Comparison of ENCODE assay signal across 33 cellular contexts in genomic region chr11:69071086-69071800, GRCh38. TPM values are rescaled to one million over a fixed set of nuclear protein-coding genes. Genes with fewer than 3 reads are reported as not detected.
"Had no signal": no experiment of that assay in that cellular context is flagged by ENCODE, and none has a peak within 500 bp of the region (broad histone marks: within the 10 kb centered on the region; RNA-seq: fewer than 3 reads in every experiment).

No MANE protein-coding gene starts in this region.

- H3K4me3 Mint-ChIP-seq: activated B cell treated with CpG ODN at 0.5 μM for 24 hours; activated CD8-positive, alpha-beta T cell treated with anti-CD3 and anti-CD28 coated beads for 36 hours; activated naive CD8-positive, alpha-beta T cell; activated T-cell treated with anti-CD3 and anti-CD28 coated beads, Interleukin-2, amount 50 U/mL, for 4 hours; activated T-helper 17 cell treated with anti-CD3 and anti-CD28 coated beads, Interleukin-2, amount 50 U/mL, for 72 hours; brain; effector memory CD8-positive, alpha-beta T cell; T-helper 17 cell; T-helper 2 cell treated with Interferon-gamma antibody and Interleukin-4, amounts not matched to agents 5 μg/mL and 100 μg/mL, for 36 hours had no signal

- H3K27ac ChIP-seq: ascending aorta, breast epithelium, cardiac muscle cell, WERI-Rb-1 had no signal

- H3K27ac Mint-ChIP-seq: activated B cell treated with CpG ODN at 0.5 μM for 24 hours; activated CD8-positive, alpha-beta T cell treated with anti-CD3 and anti-CD28 coated beads for 36 hours; activated naive CD8-positive, alpha-beta T cell; activated T-helper 17 cell treated with anti-CD3 and anti-CD28 coated beads, Interleukin-2, amount 50 U/mL, for 72 hours; brain; T-helper 17 cell; T-helper 2 cell treated with Interferon-gamma antibody and Interleukin-4, amounts not matched to agents 5 μg/mL and 100 μg/mL, for 36 hours had no signal

- H3K27me3 ChIP-seq: ascending aorta, breast epithelium, cardiac muscle cell, heart left ventricle had no signal

- H3K27me3 Mint-ChIP-seq: activated B cell treated with CpG ODN at 0.5 μM for 24 hours; activated CD8-positive, alpha-beta T cell treated with anti-CD3 and anti-CD28 coated beads for 36 hours; activated naive CD8-positive, alpha-beta T cell; activated T-helper 17 cell treated with anti-CD3 and anti-CD28 coated beads, Interleukin-2, amount 50 U/mL, for 72 hours; brain; effector memory CD8-positive, alpha-beta T cell; T-helper 17 cell had no signal

- H3K4me3 ChIP-seq: ascending aorta, breast epithelium, cardiac muscle cell, heart left ventricle had no signal

- H3K9me3 Mint-ChIP-seq: activated B cell treated with CpG ODN at 0.5 μM for 24 hours; activated CD8-positive, alpha-beta T cell treated with anti-CD3 and anti-CD28 coated beads for 36 hours; activated T-cell treated with anti-CD3 and anti-CD28 coated beads, Interleukin-2, amount 50 U/mL, for 4 hours; activated T-helper 17 cell treated with anti-CD3 and anti-CD28 coated beads, Interleukin-2, amount 50 U/mL, for 72 hours; brain; effector memory CD8-positive, alpha-beta T cell; T-helper 2 cell treated with Interferon-gamma antibody and Interleukin-4, amounts not matched to agents 5 μg/mL and 100 μg/mL, for 36 hours had no signal

- ATAC-seq: activated CD4-positive, CD25-positive, alpha-beta regulatory T cell treated with anti-CD3 and anti-CD28 coated beads, Interleukin-2, amount 50 U/mL, for 24 hours; activated CD8-positive, alpha-beta T cell treated with anti-CD3 and anti-CD28 coated beads for 36 hours; activated T-cell treated with anti-CD3 and anti-CD28 coated beads, Interleukin-2, amount 50 U/mL, for 4 hours; activated T-helper 17 cell treated with anti-CD3 and anti-CD28 coated beads, Interleukin-2, amount 50 U/mL, for 72 hours; effector memory CD8-positive, alpha-beta T cell; heart left ventricle; T-helper 17 cell had no signal

- H3K4me1 Mint-ChIP-seq: activated B cell treated with CpG ODN at 0.5 μM for 24 hours; activated T-helper 17 cell treated with anti-CD3 and anti-CD28 coated beads, Interleukin-2, amount 50 U/mL, for 72 hours; brain had no signal

- H3K36me3 ChIP-seq: breast epithelium, WERI-Rb-1 had no signal

- H3K9me3 ChIP-seq: ascending aorta, breast epithelium, heart left ventricle had no signal

- DNase-seq: activated B cell treated with CpG ODN at 0.5 μM for 24 hours; activated CD4-positive, alpha-beta T cell treated with anti-CD3 and anti-CD28 coated beads for 48 hours; activated CD4-positive, alpha-beta T cell treated with anti-CD3 and anti-CD28 coated beads, Interleukin-2, amount 50 U/mL, for 1 hour; activated CD4-positive, alpha-beta T cell treated with anti-CD3 and anti-CD28 coated beads, Interleukin-2, amount 50 U/mL, for 48 hours; activated CD8-positive, alpha-beta memory T cell treated with anti-CD3 and anti-CD28 coated beads for 24 hours; activated CD8-positive, alpha-beta T cell treated with anti-CD3 and anti-CD28 coated beads for 36 hours; activated effector memory CD4-positive, alpha-beta T cell treated with Interleukin-2 at 50 U/mL for 16 hours; activated gamma-delta T cell treated with Interleukin-2 at 50 U/mL for 16 hours; activated naive CD4-positive, alpha-beta T cell treated with anti-CD3 and anti-CD28 coated beads, Interleukin-2, amount 50 U/mL, for 16 hours; activated naive CD4-positive, alpha-beta T cell treated with Interleukin-2 at 50 U/mL for 16 hours; activated T-cell treated with anti-CD3 and anti-CD28 coated beads, Interleukin-2, amount 50 U/mL, for 4 hours; amniotic stem cell; central memory CD4-positive, alpha-beta T cell; cortex of kidney; dermis blood vessel endothelial cell; effector CD4-positive, alpha-beta T cell; effector memory CD8-positive, alpha-beta T cell; erythroblast; foreskin fibroblast; glutamatergic neuron; T-helper 1 cell; T-helper 17 cell; T1000; WERI-Rb-1 had no signal

RNA-seq across cellular contexts. Expression of gene MRGPRF, which starts 58.2 kb away (rescaled TPM):
- total RNA-seq: activated B cell treated with CpG ODN at 0.5 μM for 24 hours; activated CD8-positive, alpha-beta T cell treated with anti-CD3 and anti-CD28 coated beads for 36 hours; activated T-helper 17 cell treated with anti-CD3 and anti-CD28 coated beads, Interleukin-2, amount 50 U/mL, for 72 hours; T-helper 17 cell had no signal
